In the genomic region with DNA sequence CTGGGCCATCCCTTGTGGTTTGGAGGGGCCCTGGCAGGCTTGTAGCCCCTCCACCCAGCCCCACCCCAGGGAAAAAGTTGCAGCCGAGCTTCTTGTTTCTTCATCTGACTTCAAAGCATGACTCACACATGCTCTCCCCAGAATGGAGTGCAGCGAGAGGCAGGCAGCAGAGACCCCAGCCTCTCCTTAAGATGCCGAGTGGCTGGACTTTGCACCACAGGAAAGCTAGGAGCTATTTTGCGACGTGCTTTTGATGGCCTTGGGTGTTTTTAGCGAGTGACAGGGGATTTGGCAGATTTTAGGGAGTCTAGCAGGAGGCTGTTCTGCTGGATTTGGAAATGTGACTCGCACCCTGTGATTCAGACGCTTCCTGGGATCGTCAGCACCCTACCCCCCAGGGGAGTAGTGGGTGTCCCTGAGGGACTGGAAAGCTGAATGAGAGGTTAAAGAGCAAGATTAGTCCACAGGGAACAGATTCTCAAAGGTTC, we compare ENCODE assay signal across 13 cellular contexts. TPM values are rescaled to one million over a fixed set of nuclear protein-coding genes. Genes with fewer than 3 reads are reported as not detected.
DNase-seq lines count a peak whose midpoint lies in the region; ATAC-seq, FAIRE-seq and TF ChIP-seq lines count a peak whose summit lies in the region.
"Had no signal": no experiment of that assay in that cellular context is flagged by ENCODE, and none has a peak within 500 bp of the region (broad histone marks: within the 10 kb centered on the region; RNA-seq: fewer than 3 reads in every experiment).

No MANE protein-coding gene starts in this region.

- H3K27ac ChIP-seq in BLaER1 (peak overlapping the region; percentile 23; the same call in 1 of the 2 replicates), mesenchymal stem cell (ENCODE audit: low read length, poor library complexity, severe bottlenecking) (no peak overlapping the region), pancreas (no peak overlapping the region)
- H3K27ac ChIP-seq: coronary artery, uterus had no signal

- no peak for FAIRE-seq in pancreas (lab: Jason Lieb, UNC)
- FAIRE-seq: G401.6 had no signal

- no peaks in the 10 kb centered on the region for H3K27me3 Mint-ChIP-seq in activated naive CD8-positive, alpha-beta T cell treated with anti-CD3 and anti-CD28 coated beads, Interleukin-2, amount 10 ng/mL, durations not matched to agents 7 days and 5 days

- H3K4me2 ChIP-seq in BLaER1 = peak overlapping the region; percentile 69
- peak overlapping the region; percentile 20 for H3K4me2 ChIP-seq in mesenchymal stem cell (ENCODE audit: low read length, poor library complexity, severe bottlenecking)

- H3K36me3 ChIP-seq in BLaER1 (peaks cover 26% of the 10 kb centered on the region), mesenchymal stem cell (ENCODE audit: control insufficient read depth in 1 of 2, insufficient read depth in 2 of 2, low read depth in 1 of 2, low read length in 2 of 2) (peaks cover 12 to 17% of the 10 kb centered on the region in 2 experiments), pancreas (peaks cover 0 to 12% (median 5%) of the 10 kb centered on the region in 3 donors)
- H3K36me3 ChIP-seq: uterus had no signal

- peak overlapping the region in 1 of 2 experiments; percentile 61 for H2BK12ac ChIP-seq in mesenchymal stem cell (ENCODE audit: low read length in 2 of 2)

- peaks cover 85% of the 10 kb centered on the region for H3K4me1 ChIP-seq in BLaER1
- peaks cover 34% of the 10 kb centered on the region for H3K4me1 ChIP-seq in mesenchymal stem cell (ENCODE audit: control insufficient read depth, insufficient read depth, low read depth, low read length)
- H3K4me1 ChIP-seq in pancreas = peaks cover 9 to 28% (median 20%) of the 10 kb centered on the region in 3 donors

- no peak overlapping the region for H2AFZ ChIP-seq in mesenchymal stem cell (ENCODE audit: low read depth, low read length)

- POLR2A ChIA-PET in activated naive CD8-positive, alpha-beta T cell treated with anti-CD3 and anti-CD28 coated beads, Interleukin-2, amount 10 ng/mL, durations not matched to agents 7 days and 5 days (lab: Charles Lee) = interaction anchor here (0.9 to 6.1 kb wide), 3 partner anchors 14 to 54 kb away, joined by 3 to 72 read pairs (median 5); a partner anchor contains a TSS

- no peak overlapping the region for H2BK15ac ChIP-seq in mesenchymal stem cell (ENCODE audit: low read depth, poor library complexity, severe bottlenecking)

- TF ChIP-seq CTCF in pancreas (IDR thresholded peaks at IDR 0.05) = no peak

- H3K9me3 ChIP-seq in BLaER1 (no peaks in the 10 kb centered on the region), mesenchymal stem cell (ENCODE audit: control insufficient read depth, low read length) (no peaks in the 10 kb centered on the region), pancreas (no peaks in the 10 kb centered on the region)
- H3K9me3 ChIP-seq: uterus had no signal

- H2AK5ac ChIP-seq in mesenchymal stem cell (ENCODE audit: low read length, severe bottlenecking) = no peak overlapping the region

- no peak overlapping the region for H4K91ac ChIP-seq in mesenchymal stem cell (ENCODE audit: low read length)

- intact Hi-C loops in pancreas (cut with DNase I) = no loop called here

- H3K23ac ChIP-seq in mesenchymal stem cell (ENCODE audit: low read length in 2 of 2) = peak overlapping the region in 1 of 2 experiments; percentile 83

- H3K4me3 ChIP-seq in BLaER1 (no peak overlapping the region), mesenchymal stem cell (ENCODE audit: insufficient read depth in 1 of 2, low read depth in 1 of 2, low read length in 2 of 2) (no peak overlapping the region), pancreas (no peak overlapping the region)
- H3K4me3 ChIP-seq: coronary artery, uterus had no signal

- H3K4me3 Mint-ChIP-seq in activated naive CD8-positive, alpha-beta T cell treated with anti-CD3 and anti-CD28 coated beads, Interleukin-2, amount 10 ng/mL, durations not matched to agents 7 days and 5 days = peak overlapping the region; percentile 70

- peaks cover 59% of the 10 kb centered on the region for H3K4me1 Mint-ChIP-seq in activated naive CD8-positive, alpha-beta T cell treated with anti-CD3 and anti-CD28 coated beads, Interleukin-2, amount 10 ng/mL, durations not matched to agents 7 days and 5 days

- no peaks in the 10 kb centered on the region for H3K9me3 Mint-ChIP-seq in activated naive CD8-positive, alpha-beta T cell treated with anti-CD3 and anti-CD28 coated beads, Interleukin-2, amount 10 ng/mL, durations not matched to agents 7 days and 5 days

- peaks cover 63% of the 10 kb centered on the region for H3K79me1 ChIP-seq in mesenchymal stem cell (replicated peaks; ENCODE audit: low read length, poor library complexity, severe bottlenecking)

- peak overlapping the region; percentile 45 for H4K8ac ChIP-seq in mesenchymal stem cell (ENCODE audit: low read length)

- H3K9ac ChIP-seq in BLaER1 (peak overlapping the region; percentile 11; the same call in 1 of the 2 replicates), mesenchymal stem cell (ENCODE audit: low read length) (peak overlapping the region; percentile 8)

- H4K20me1 ChIP-seq in BLaER1 = peaks cover 100% of the 10 kb centered on the region

- peak overlapping the region; percentile 42 to 67 for H3K18ac ChIP-seq in mesenchymal stem cell (ENCODE audit: low read depth in 1 of 2, low read length in 2 of 2)

- no peaks in the 10 kb centered on the region for H3K36me3 Mint-ChIP-seq in activated naive CD8-positive, alpha-beta T cell treated with anti-CD3 and anti-CD28 coated beads, Interleukin-2, amount 10 ng/mL, durations not matched to agents 7 days and 5 days

- peak overlapping the region in 1 of 2 experiments; percentile 64 for H3K14ac ChIP-seq in mesenchymal stem cell (ENCODE audit: low read length in 2 of 2)

- ATAC-seq in activated naive CD8-positive, alpha-beta T cell treated with anti-CD3 and anti-CD28 coated beads, Interleukin-2, amount 10 ng/mL, durations not matched to agents 7 days and 5 days (ENCODE audit: low read depth) = no peak
- no peak for ATAC-seq in GM21447 (IDR thresholded peaks at IDR 0.05; ENCODE audit: unreplicated experiment)
- ATAC-seq in pancreas = no peak

- 32% methylated on average over 9 of the region's 9 CpGs for WGBS in mesenchymal stem cell
- 59 to 61% methylated on average over 9 of the region's 9 CpGs for WGBS in pancreas, 2 donors

- H2BK120ac ChIP-seq in mesenchymal stem cell (ENCODE audit: low read depth, low read length) = no peak overlapping the region

- H3K4ac ChIP-seq in mesenchymal stem cell (ENCODE audit: low read depth in 1 of 2, low read length in 2 of 2) = no peak overlapping the region

- H3K27me3 ChIP-seq in BLaER1 (no peaks in the 10 kb centered on the region), mesenchymal stem cell (ENCODE audit: control insufficient read depth in 1 of 2, insufficient read depth in 1 of 2, low read length in 2 of 2) (no peaks in the 10 kb centered on the region), pancreas (no peaks in the 10 kb centered on the region)
- H3K27me3 ChIP-seq: uterus had no signal

- H3K27ac Mint-ChIP-seq in activated naive CD8-positive, alpha-beta T cell treated with anti-CD3 and anti-CD28 coated beads, Interleukin-2, amount 10 ng/mL, durations not matched to agents 7 days and 5 days = peak overlapping the region; percentile 88

- DNase-seq in LHCN-M2 (ENCODE audit: low read depth) (peak; percentile 55), mesenchymal stem cell (peak; percentile 70), pancreas (no peak), DMS53 treated with DMSO at 0.1 percent for 48 hours (lab: John Stamatoyannopoulos, UW; ENCODE audit: unreplicated experiment) (no peak)
- DNase-seq in activated naive CD8-positive, alpha-beta T cell treated with anti-CD3 and anti-CD28 coated beads, Interleukin-2, amount 10 ng/mL, durations not matched to agents 7 days and 5 days = no peak
- no peak for DNase-seq in stimulated activated CD4-positive, alpha-beta T cell treated with anti-CD3 and anti-CD28 coated beads, Interleukin-12 subunit alpha, Interleukin-12 subunit beta, amount 100 ng/mL, for 4 hours
- DNase-seq: left cardiac atrium, NCI-H2171 treated with DMSO at 0.1 percent for 48 hours, uterus had no signal

- no peak overlapping the region for H2BK5ac ChIP-seq in mesenchymal stem cell (ENCODE audit: low read depth, low read length, poor library complexity, severe bottlenecking)

RNA-seq across cellular contexts. Expression of a gene that starts 14.2 kb away (rescaled TPM):
- total RNA-seq in LHCN-M2 (2014; rRNA removed) (8.3 TPM in 2 replicates), pancreas (10 to 100 TPM in 4 of 6 donors, 1 to 10 TPM in 2; 8.0 to 16.3 (median 10.7) TPM)
- 9.4 TPM for polyA plus RNA-seq in LHCN-M2 (2012)
- total RNA-seq in activated naive CD8-positive, alpha-beta T cell treated with anti-CD3 and anti-CD28 coated beads, Interleukin-2, amount 10 ng/mL, durations not matched to agents 7 days and 5 days = 10 to 100 TPM; 29.6 to 30.0 TPM
- polyA plus RNA-seq in mesenchymal stem cell (2013, experiment 1 of 2) = 14.7 TPM
- polyA plus RNA-seq in mesenchymal stem cell (2013, experiment 2 of 2) = 14.4 TPM
- 10 to 100 TPM in 1 of 2 donors, 1 to 10 TPM in 1; 9.7 to 13.1 TPM for polyA plus RNA-seq in pancreas

RNA-seq across cellular contexts. Expression of a gene that starts 15.8 kb away (rescaled TPM):
- 27.9 and 30.1 TPM in 2 replicates for total RNA-seq in LHCN-M2 (2014; rRNA removed)
- polyA plus RNA-seq in LHCN-M2 (2012) = 26.7 TPM
- 10 to 100 TPM in 1 of 2 experiments, 1 to 10 TPM in 1; 9.8 to 10.8 TPM for total RNA-seq in activated naive CD8-positive, alpha-beta T cell treated with anti-CD3 and anti-CD28 coated beads, Interleukin-2, amount 10 ng/mL, durations not matched to agents 7 days and 5 days
- polyA plus RNA-seq in mesenchymal stem cell (2013, experiment 1 of 2) = 19.9 TPM
- polyA plus RNA-seq in mesenchymal stem cell (2013, experiment 2 of 2) = 20.4 TPM
- total RNA-seq in pancreas = 1 to 10 TPM; 3.1 to 8.9 (median 4.1) TPM
- polyA plus RNA-seq in pancreas = 1 to 10 TPM; 4.0 to 6.1 TPM

RNA-seq across cellular contexts. Expression of a gene that starts 49.4 kb away (rescaled TPM):
- total RNA-seq in LHCN-M2 (2014; rRNA removed) (26.2 and 32.3 TPM in 2 replicates), pancreas (10 to 100 TPM; 23.8 to 41.3 (median 30.1) TPM)
- polyA plus RNA-seq in LHCN-M2 (2012) = 37.4 TPM
- 10 to 100 TPM; 92.4 to 95.2 TPM for total RNA-seq in activated naive CD8-positive, alpha-beta T cell treated with anti-CD3 and anti-CD28 coated beads, Interleukin-2, amount 10 ng/mL, durations not matched to agents 7 days and 5 days
- polyA plus RNA-seq in mesenchymal stem cell (2013, experiment 1 of 2) = 22.1 TPM
- 22.4 TPM for polyA plus RNA-seq in mesenchymal stem cell (2013, experiment 2 of 2)
- polyA plus RNA-seq in pancreas = 10 to 100 TPM; 26.0 to 38.5 TPM

Comparison
In these comparisons a context has a peak if more than half of its experiments do, and no peak if none do; other contexts are left out.
1. DNase-seq: peak in LHCN-M2 (single experiment) and mesenchymal stem cell (single experiment); none in activated naive CD8-positive, alpha-beta T cell treated with anti-CD3 and anti-CD28 coated beads, Interleukin-2, amount 10 ng/mL, durations not matched to agents 7 days and 5 days (single experiment), pancreas (0 of 6), stimulated activated CD4-positive, alpha-beta T cell treated with anti-CD3 and anti-CD28 coated beads, Interleukin-12 subunit alpha, Interleukin-12 subunit beta, amount 100 ng/mL, for 4 hours (single experiment) and DMS53 treated with DMSO at 0.1 percent for 48 hours (single experiment).